Comparison of ENCODE assay signal across 9 cellular contexts in the genomic region with DNA sequence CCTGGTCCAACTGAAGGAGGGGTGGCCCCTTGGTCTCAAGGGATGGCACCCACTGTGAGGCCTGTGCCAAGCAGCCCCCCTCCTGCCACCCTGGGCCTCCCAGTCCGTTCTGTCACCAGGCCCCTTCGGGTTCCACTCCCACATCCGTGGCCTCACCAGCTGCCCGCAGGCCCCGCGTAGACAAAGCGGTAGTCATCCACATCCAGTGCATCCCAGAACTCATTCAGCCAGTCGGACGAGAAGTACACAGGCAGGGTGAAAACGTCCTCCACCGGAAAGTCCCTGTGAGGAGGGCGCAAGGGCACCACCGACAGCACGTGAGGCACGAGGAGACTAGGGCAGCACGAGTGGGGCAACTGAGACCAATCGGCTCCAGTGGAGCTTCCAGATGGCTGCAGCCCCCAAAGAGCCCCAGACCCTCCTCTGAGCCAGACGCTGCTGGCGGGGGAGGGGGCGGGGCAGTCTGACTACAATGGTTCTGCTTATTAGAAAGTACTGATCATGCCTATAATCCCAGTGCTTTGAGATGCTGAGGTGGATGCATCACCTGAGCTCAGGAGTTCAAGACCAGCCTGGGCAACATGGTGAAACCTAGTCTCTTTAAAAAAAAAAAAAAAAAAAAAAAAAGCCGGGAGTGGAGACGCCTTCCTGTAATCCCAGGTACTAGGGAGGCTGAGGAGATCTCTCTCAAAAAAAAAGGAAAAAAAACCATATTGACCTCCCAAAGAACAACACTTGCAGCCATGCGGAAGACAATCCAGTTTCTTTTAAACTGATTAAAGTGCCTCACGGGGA. TPM values are rescaled to one million over a fixed set of nuclear protein-coding genes. Genes with fewer than 3 reads are reported as not detected.
DNase-seq lines count a peak whose midpoint lies in the region; ATAC-seq and TF ChIP-seq lines count a peak whose summit lies in the region.
"Had no signal": no experiment of that assay in that cellular context is flagged by ENCODE, and none has a peak within 500 bp of the region (broad histone marks: within the 10 kb centered on the region; RNA-seq: fewer than 3 reads in every experiment).

No MANE protein-coding gene starts in this region.

- H3K4me3 ChIP-seq in AG04449 (ENCODE audit: low read depth, low read length) (peak overlapping the region; percentile 93), colonic mucosa (peak overlapping the region; percentile 84), mucosa of stomach (ENCODE audit: low read length) (peak overlapping the region; percentile 80)

- no peak for ATAC-seq in HG02938 (IDR thresholded peaks at IDR 0.05; ENCODE audit: unreplicated experiment)
- no peak for ATAC-seq in GM18868 (IDR thresholded peaks at IDR 0.05; ENCODE audit: unreplicated experiment)

- DNase-seq in AG04449 (ENCODE audit: low read depth, low spot score) (no peak), colonic mucosa (no peak), mesenteric fat pad (ENCODE audit: low spot score) (no peak), GM13976 (ENCODE audit: low spot score) (no peak)
- DNase-seq: NCI-H2107 had no signal

- H3K9ac ChIP-seq in colonic mucosa (ENCODE audit: low read depth in 2 of 2, low read length in 2 of 2) (peak overlapping the region; percentile 86 to 96), mucosa of stomach (ENCODE audit: low read length) (peak overlapping the region; percentile 91)

- no peaks in the 10 kb centered on the region for H3K36me3 Mint-ChIP-seq in IgD-negative memory B cell

- no peaks in the 10 kb centered on the region for H3K27me3 Mint-ChIP-seq in IgD-negative memory B cell

- peak overlapping the region in 2 of 3 donors; percentile 86 to 90 for H3K27ac Mint-ChIP-seq in IgD-negative memory B cell

- in situ Hi-C loops in GM13976 (cut with MboI; ENCODE audit: low sequenced_read_pairs, unreplicated experiment) = no loop called here

- H3K27me3 ChIP-seq in colonic mucosa = no peaks in the 10 kb centered on the region
- H3K27me3 ChIP-seq in mucosa of stomach (ENCODE audit: control insufficient read depth, insufficient read depth, low read length) = no peaks in the 10 kb centered on the region

- peaks cover 24 to 27% (median 24%) of the 10 kb centered on the region in 3 donors for H3K4me1 Mint-ChIP-seq in IgD-negative memory B cell

- H3K4me1 ChIP-seq in colonic mucosa (peaks cover 12% of the 10 kb centered on the region), mucosa of stomach (ENCODE audit: control insufficient read depth, insufficient read depth, low read length) (peaks cover 25% of the 10 kb centered on the region)

- POLR2A ChIA-PET in AG04449 (lab: Yijun Ruan, JAX) = no interaction called here

- CTCF ChIA-PET in AG04449 (lab: Yijun Ruan, JAX) = interaction anchor here (1.2 to 1.6 kb wide), 3 partner anchors 191 to 220 kb away, joined by 3 to 10 read pairs (median 5); no protein-coding TSS in a partner anchor

- no peaks in the 10 kb centered on the region for H3K9me3 Mint-ChIP-seq in IgD-negative memory B cell

- H3K27ac ChIP-seq in colonic mucosa = no peak overlapping the region

- no peaks in the 10 kb centered on the region for H3K9me3 ChIP-seq in colonic mucosa
- no peaks in the 10 kb centered on the region for H3K9me3 ChIP-seq in mucosa of stomach (ENCODE audit: control insufficient read depth, low read length)

- intact Hi-C loops in colonic mucosa (cut with DNase I) = loop anchor here (10.0 kb wide), 1 partner anchor 169 kb away; a partner anchor contains a TSS

- TF ChIP-seq CTCF in AG04449 (IDR thresholded peaks at IDR 0.05; ENCODE audit: insufficient read depth, low read length, missing control alignments) (no peak), colonic mucosa (IDR thresholded peaks at IDR 0.05) (no peak), GM13976 (IDR thresholded peaks at IDR 0.05; ENCODE audit: borderline replicate concordance, control extremely low read depth, extremely low read depth, insufficient read depth, missing control alignments) (no peak)

- H3K36me3 ChIP-seq in colonic mucosa (peaks cover 13% of the 10 kb centered on the region), mucosa of stomach (ENCODE audit: control insufficient read depth, insufficient read depth, low read length) (no peaks in the 10 kb centered on the region)

- peak overlapping the region; percentile 86 to 95 (median 94) for H3K4me3 Mint-ChIP-seq in IgD-negative memory B cell

RNA-seq across cellular contexts. Expression of a gene that starts 1.2 kb away (rescaled TPM):
- 29.3 TPM for polyA plus RNA-seq in IgD-negative memory B cell
- total RNA-seq in colonic mucosa = 10 to 100 TPM in 1 of 2 donors, 1 to 10 TPM in 1; 9.0 to 16.0 TPM
- total RNA-seq in mesenteric fat pad = 18.4 TPM

RNA-seq across cellular contexts. Expression of a gene that starts 1.3 kb away (rescaled TPM):
- polyA plus RNA-seq in IgD-negative memory B cell = 42.9 TPM
- total RNA-seq in colonic mucosa (10 to 100 TPM; 19.0 to 28.0 TPM), mesenteric fat pad (18.8 TPM)
